ENCODE assay signal across 19 cellular contexts in genomic region chr10:95442341-95442740, GRCh38.
"Had no signal": no experiment of that assay in that cellular context is flagged by ENCODE, and none has a peak within 500 bp of the region (broad histone marks: within the 10 kb centered on the region; RNA-seq: fewer than 3 reads in every experiment).

No MANE protein-coding gene starts in this region.

- DNase-seq: activated B cell treated with CpG ODN at 0.5 μM for 24 hours; activated CD8-positive, alpha-beta memory T cell treated with anti-CD3 and anti-CD28 coated beads, Interleukin-2, amount 10 ng/mL, durations not matched to agents 7 days and 5 days; activated CD8-positive, alpha-beta T cell treated with anti-CD3 and anti-CD28 coated beads, Interleukin-2, amount 10 ng/mL, durations not matched to agents 7 days and 5 days; activated effector memory CD4-positive, alpha-beta T cell treated with Interleukin-2 at 50 U/mL for 16 hours; activated naive CD4-positive, alpha-beta T cell treated with Interleukin-2 at 50 U/mL for 16 hours; anterior cingulate cortex; body of pancreas; cortex of kidney; foreskin keratinocyte; mammary epithelial cell; naive B cell; nephron progenitor cell; ovary; retina; stimulated activated CD4-positive, alpha-beta T cell treated with anti-CD3 and anti-CD28 coated beads, Interleukin-4, amount 100 ng/mL, for 1 hour; stimulated activated naive CD8-positive, alpha-beta T cell treated with anti-CD3 and anti-CD28 coated beads, Interleukin-15, Interleukin-2, amounts not matched to agents 100 U/mL and 50 U/mL, for 24 hours; substantia nigra; T-cell; thyroid gland had no signal

- H3K4me3 ChIP-seq: body of pancreas, ovary, thyroid gland had no signal

- ATAC-seq: activated CD8-positive, alpha-beta memory T cell treated with anti-CD3 and anti-CD28 coated beads, Interleukin-2, amount 10 ng/mL, durations not matched to agents 7 days and 5 days; activated CD8-positive, alpha-beta T cell treated with anti-CD3 and anti-CD28 coated beads, Interleukin-2, amount 10 ng/mL, durations not matched to agents 7 days and 5 days; body of pancreas; foreskin keratinocyte; stimulated activated naive CD8-positive, alpha-beta T cell treated with anti-CD3 and anti-CD28 coated beads, Interleukin-15, Interleukin-2, amounts not matched to agents 100 U/mL and 50 U/mL, for 24 hours; T-cell had no signal

- H3K36me3 ChIP-seq: ovary, thyroid gland had no signal

- H3K27ac ChIP-seq: foreskin keratinocyte, ovary, thyroid gland had no signal

- H3K27me3 ChIP-seq: body of pancreas, foreskin keratinocyte, ovary, thyroid gland had no signal

- H3K9me3 ChIP-seq: body of pancreas, ovary, thyroid gland had no signal
